1 cellular context compared by ENCODE assay signal in the genomic region with DNA sequence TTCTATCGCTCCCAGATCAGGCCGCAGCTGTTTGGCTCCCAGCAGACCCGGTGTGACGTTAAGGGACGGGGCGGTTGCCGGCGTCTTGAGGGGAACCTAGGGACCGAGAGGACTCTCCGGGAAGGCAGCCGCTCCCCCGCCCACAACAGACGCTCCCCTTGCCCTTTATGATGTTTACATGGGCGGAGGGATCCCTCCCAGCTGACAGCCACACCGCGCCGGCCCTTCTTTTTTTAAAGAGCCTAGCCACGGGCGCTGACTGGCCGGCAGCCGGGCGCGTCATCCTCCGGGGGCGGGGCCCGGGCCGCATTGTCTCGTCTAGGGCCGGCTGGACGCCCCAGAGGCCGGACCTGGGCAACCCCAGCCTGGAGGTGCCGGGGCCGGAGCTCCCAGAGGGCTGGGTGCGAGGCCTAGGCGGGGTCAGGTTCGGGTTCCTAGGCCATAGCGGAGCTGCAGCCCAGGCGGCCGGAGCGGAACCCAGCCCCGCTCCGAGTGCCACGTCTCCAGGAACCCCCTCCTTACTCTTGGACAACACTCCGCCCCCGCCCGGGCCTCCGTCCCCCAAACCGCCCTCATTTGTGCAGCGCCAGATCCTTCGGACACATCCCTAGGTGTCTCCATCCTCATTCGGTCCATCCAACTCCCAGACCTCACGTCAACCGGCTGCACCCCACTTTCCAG.
A peak's percentile ranks its signal among the peaks of the same experiment; 100 is the strongest.
TF ChIP-seq lines count a peak whose summit lies in the region.

A gene (plus strand): TSS at position 340 of the 681 bp plus-strand sequence.

TF ChIP-seq in SK-N-SH treated with all-trans-retinoic acid at 6 μM for 48 hours, 23 proteins besides CTCF, POLR2A, EP300 and RAD21 (continued from another document):
- TF ChIP-seq, protein P1, sequence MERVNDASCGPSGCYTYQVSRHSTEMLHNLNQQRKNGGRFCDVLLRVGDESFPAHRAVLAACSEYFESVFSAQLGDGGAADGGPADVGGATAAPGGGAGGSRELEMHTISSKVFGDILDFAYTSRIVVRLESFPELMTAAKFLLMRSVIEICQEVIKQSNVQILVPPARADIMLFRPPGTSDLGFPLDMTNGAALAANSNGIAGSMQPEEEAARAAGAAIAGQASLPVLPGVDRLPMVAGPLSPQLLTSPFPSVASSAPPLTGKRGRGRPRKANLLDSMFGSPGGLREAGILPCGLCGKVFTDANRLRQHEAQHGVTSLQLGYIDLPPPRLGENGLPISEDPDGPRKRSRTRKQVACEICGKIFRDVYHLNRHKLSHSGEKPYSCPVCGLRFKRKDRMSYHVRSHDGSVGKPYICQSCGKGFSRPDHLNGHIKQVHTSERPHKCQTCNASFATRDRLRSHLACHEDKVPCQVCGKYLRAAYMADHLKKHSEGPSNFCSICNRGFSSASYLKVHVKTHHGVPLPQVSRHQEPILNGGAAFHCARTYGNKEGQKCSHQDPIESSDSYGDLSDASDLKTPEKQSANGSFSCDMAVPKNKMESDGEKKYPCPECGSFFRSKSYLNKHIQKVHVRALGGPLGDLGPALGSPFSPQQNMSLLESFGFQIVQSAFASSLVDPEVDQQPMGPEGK (CRISPR knock-in tag; IDR thresholded peaks at IDR 0.05; ENCODE audit: borderline replicate concordance), result peak; percentile 12; the same call in 1 of the 2 replicates
- TF ChIP-seq ZFP30 (CRISPR knock-in tag; IDR thresholded peaks at IDR 0.05), result no peak
TF ChIP-seq in SK-N-SH treated with all-trans-retinoic acid at 6 μM for 48 hours: peak in this region for 4.
